Comparison of ENCODE assay signal across 22 cellular contexts in the genomic region with DNA sequence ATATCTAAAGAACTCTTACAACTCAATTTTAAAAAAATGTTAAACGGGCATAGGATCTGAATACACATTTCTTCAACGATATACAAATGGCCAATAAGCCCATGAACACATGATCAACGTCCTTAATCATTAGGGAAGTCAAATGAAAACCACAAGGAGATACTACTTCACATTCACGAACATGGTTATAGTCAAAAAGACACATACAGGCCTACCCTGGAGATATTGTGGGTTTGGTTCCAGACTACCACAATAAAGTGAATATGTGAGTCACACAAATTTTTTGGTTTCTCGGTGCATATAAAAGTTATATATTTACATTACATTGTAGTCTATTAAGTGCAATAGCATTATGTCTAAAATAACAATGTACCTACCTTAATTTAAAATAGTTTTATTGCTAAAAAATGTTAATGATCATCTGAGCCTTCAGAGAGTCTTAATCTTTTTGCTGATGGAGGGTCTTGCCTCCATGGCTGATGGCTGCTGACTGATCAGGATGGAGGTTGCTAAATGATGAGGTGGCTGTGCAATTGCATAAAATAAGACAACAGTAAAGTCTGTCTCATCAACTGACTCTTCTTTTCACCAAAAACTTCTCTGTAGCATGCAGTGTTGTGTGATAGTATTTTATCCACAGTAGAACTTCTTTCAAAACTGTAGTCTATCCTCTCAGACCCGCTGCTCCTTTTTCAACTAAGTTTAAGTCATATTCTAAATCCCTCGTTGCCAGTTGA. TPM values are rescaled to one million over a fixed set of nuclear protein-coding genes. Genes with fewer than 3 reads are reported as not detected.
DNase-seq lines count a peak whose midpoint lies in the region; ATAC-seq and TF ChIP-seq lines count a peak whose summit lies in the region.
"Had no signal": no experiment of that assay in that cellular context is flagged by ENCODE, and none has a peak within 500 bp of the region (broad histone marks: within the 10 kb centered on the region; RNA-seq: fewer than 3 reads in every experiment).

No MANE protein-coding gene starts in this region.

- peaks cover 0 to 10% of the 10 kb centered on the region in 2 donors for H3K36me3 Mint-ChIP-seq in activated T-cell treated with anti-CD3 and anti-CD28 coated beads, Interleukin-2, amount 50 U/mL, for 72 hours (ENCODE audit: insufficient read depth in 2 of 2)
- H3K36me3 Mint-ChIP-seq in activated CD4-positive, alpha-beta memory T cell treated with anti-CD3 and anti-CD28 coated beads, Interleukin-2, amount 10 ng/mL, durations not matched to agents 7 days and 5 days (ENCODE audit: low read depth), result peaks cover 42% of the 10 kb centered on the region

- DNase-seq in activated T-cell treated with anti-CD3 and anti-CD28 coated beads, Interleukin-2, amount 50 U/mL, for 72 hours, result no peak
- DNase-seq in activated T-cell treated with anti-CD3 and anti-CD28 coated beads for 4 hours, result no peak
- DNase-seq in M059J (ENCODE audit: low read depth), result peak; percentile 22
- DNase-seq in astrocyte of the spinal cord (ENCODE audit: low read depth, low spot score), result peak; percentile 34
- no peak for DNase-seq in stimulated activated naive CD8-positive, alpha-beta T cell treated with anti-CD3 and anti-CD28 coated beads, Interleukin-15, Interleukin-2, amounts not matched to agents 100 U/mL and 50 U/mL, for 24 hours
- DNase-seq in activated CD4-positive, alpha-beta memory T cell treated with anti-CD3 and anti-CD28 coated beads, Interleukin-2, amount 10 ng/mL, durations not matched to agents 7 days and 5 days, result no peak
- no peak for DNase-seq in thyroid gland
- DNase-seq: ACHN; AML-193; Caco-2; DMS153; EL; H9; IMR-90; Karpas-422; NCI-H1930; NCI-H2171; NCI-H446 treated with DMSO at 0.1 percent for 48 hours; NK-92 treated with Interleukin-12 subunit alpha and Interleukin-12 subunit beta, amount 100 ng/mL, for 24 hours; RPMI8226; SIG-M5 had no signal

- H3K27me3 Mint-ChIP-seq in activated T-cell treated with anti-CD3 and anti-CD28 coated beads, Interleukin-2, amount 50 U/mL, for 72 hours (ENCODE audit: low read depth), result no peaks in the 10 kb centered on the region
- H3K27me3 Mint-ChIP-seq in activated CD4-positive, alpha-beta memory T cell treated with anti-CD3 and anti-CD28 coated beads, Interleukin-2, amount 10 ng/mL, durations not matched to agents 7 days and 5 days, result no peaks in the 10 kb centered on the region

- no peaks in the 10 kb centered on the region for H3K27me3 ChIP-seq in thyroid gland

- TF ChIP-seq CTCF in astrocyte of the spinal cord (IDR thresholded peaks at IDR 0.05; ENCODE audit: low read depth, low read length) (no peak), thyroid gland (IDR thresholded peaks at IDR 0.05) (no peak)

- no peaks in the 10 kb centered on the region for H3K9me3 ChIP-seq in thyroid gland
- H3K9me3 ChIP-seq: Caco-2 had no signal

- TF ChIP-seq POLR2A in thyroid gland (IDR thresholded peaks at IDR 0.05), result no peak

- H3K36me3 ChIP-seq in thyroid gland, result peaks cover 0 to 4% of the 10 kb centered on the region in 2 donors

- H3K4me3 ChIP-seq in astrocyte of the spinal cord (ENCODE audit: low read depth, low read length), result no peak overlapping the region
- H3K4me3 ChIP-seq in thyroid gland (replicated peaks in 1 of 3), result no peak overlapping the region

- peak; percentile 34 to 66 for ATAC-seq in activated T-cell treated with anti-CD3 and anti-CD28 coated beads, Interleukin-2, amount 50 U/mL, for 72 hours (replicated peaks in 1 of 2)
- ATAC-seq in stimulated activated naive CD8-positive, alpha-beta T cell treated with anti-CD3 and anti-CD28 coated beads, Interleukin-15, Interleukin-2, amounts not matched to agents 100 U/mL and 50 U/mL, for 24 hours, result peak; percentile 83

- no peak overlapping the region for H3K27ac Mint-ChIP-seq in activated T-cell treated with anti-CD3 and anti-CD28 coated beads, Interleukin-2, amount 50 U/mL, for 72 hours
- H3K27ac Mint-ChIP-seq in activated CD4-positive, alpha-beta memory T cell treated with anti-CD3 and anti-CD28 coated beads, Interleukin-2, amount 10 ng/mL, durations not matched to agents 7 days and 5 days, result no peak overlapping the region
- H3K27ac Mint-ChIP-seq: CD14-positive monocyte, H9 had no signal

- H3K4me1 Mint-ChIP-seq in activated T-cell treated with anti-CD3 and anti-CD28 coated beads, Interleukin-2, amount 50 U/mL, for 72 hours (ENCODE audit: low read depth), result peaks cover 25% of the 10 kb centered on the region
- H3K4me1 Mint-ChIP-seq in activated CD4-positive, alpha-beta memory T cell treated with anti-CD3 and anti-CD28 coated beads, Interleukin-2, amount 10 ng/mL, durations not matched to agents 7 days and 5 days, result peaks cover 25% of the 10 kb centered on the region
- H3K4me1 Mint-ChIP-seq: CD14-positive monocyte, H9 had no signal

- H3K9me3 Mint-ChIP-seq in activated T-cell treated with anti-CD3 and anti-CD28 coated beads, Interleukin-2, amount 50 U/mL, for 72 hours, result peaks cover 0 to 2% of the 10 kb centered on the region in 2 donors
- no peaks in the 10 kb centered on the region for H3K9me3 Mint-ChIP-seq in activated CD4-positive, alpha-beta memory T cell treated with anti-CD3 and anti-CD28 coated beads, Interleukin-2, amount 10 ng/mL, durations not matched to agents 7 days and 5 days
- H3K9me3 Mint-ChIP-seq: H9 had no signal

- POLR2A ChIA-PET in activated CD4-positive, alpha-beta memory T cell treated with anti-CD3 and anti-CD28 coated beads, Interleukin-2, amount 10 ng/mL, durations not matched to agents 7 days and 5 days (lab: Charles Lee), result no interaction called here

- 89 to 95% methylated on average over 7 of the region's 7 CpGs for WGBS in thyroid gland, 2 donors

- CTCF ChIA-PET in activated CD4-positive, alpha-beta memory T cell treated with anti-CD3 and anti-CD28 coated beads, Interleukin-2, amount 10 ng/mL, durations not matched to agents 7 days and 5 days (lab: Charles Lee), result no interaction called here

- peaks cover 11 to 17% of the 10 kb centered on the region in 2 donors for H3K4me1 ChIP-seq in thyroid gland
- H3K4me1 ChIP-seq: Caco-2 had no signal

- peak overlapping the region in 1 of 2 donors; percentile 25 for H3K4me3 Mint-ChIP-seq in activated T-cell treated with anti-CD3 and anti-CD28 coated beads, Interleukin-2, amount 50 U/mL, for 72 hours
- H3K4me3 Mint-ChIP-seq in activated CD4-positive, alpha-beta memory T cell treated with anti-CD3 and anti-CD28 coated beads, Interleukin-2, amount 10 ng/mL, durations not matched to agents 7 days and 5 days, result no peak overlapping the region
- H3K4me3 Mint-ChIP-seq: CD14-positive monocyte, H9 had no signal

- no peak overlapping the region for H3K27ac ChIP-seq in thyroid gland

- in situ Hi-C loops in astrocyte of the spinal cord (cut with HindIII; ENCODE audit: low sequenced_read_pairs), result no loop called here

- intact Hi-C loops in thyroid gland (cut with DNase I), result no loop called here

RNA-seq across cellular contexts. Expression of gene AK3, which starts 15.1 kb away (rescaled TPM):
- total RNA-seq in activated T-cell treated with anti-CD3 and anti-CD28 coated beads, Interleukin-2, amount 50 U/mL, for 72 hours, result 10 to 100 TPM; 36.9 to 37.1 TPM
- total RNA-seq in M059J (2014; rRNA removed; shearing (Covaris generic)), result 48.9 and 55.6 TPM in 2 replicates
- total RNA-seq in activated CD4-positive, alpha-beta memory T cell treated with anti-CD3 and anti-CD28 coated beads, Interleukin-2, amount 10 ng/mL, durations not matched to agents 7 days and 5 days, result 10 to 100 TPM; 34.0 to 34.6 TPM
- 100 to 1,000 TPM in 1 of 4 donors, 10 to 100 TPM in 3; 90.1 to 101 (median 92.7) TPM for total RNA-seq in thyroid gland

RNA-seq across cellular contexts. Expression of gene CDC37L1, which starts 46.5 kb away (rescaled TPM):
- total RNA-seq in activated T-cell treated with anti-CD3 and anti-CD28 coated beads, Interleukin-2, amount 50 U/mL, for 72 hours, result 10 to 100 TPM in 1 of 2 donors, 1 to 10 TPM in 1; 9.3 to 11.0 TPM
- 16.0 and 21.9 TPM in 2 replicates for total RNA-seq in M059J (2014; rRNA removed; shearing (Covaris generic))
- total RNA-seq in activated CD4-positive, alpha-beta memory T cell treated with anti-CD3 and anti-CD28 coated beads, Interleukin-2, amount 10 ng/mL, durations not matched to agents 7 days and 5 days, result 10 to 100 TPM; 11.9 to 12.0 TPM
- total RNA-seq in thyroid gland, result 10 to 100 TPM; 33.8 to 44.6 (median 37.3) TPM

RNA-seq across cellular contexts. Expression of gene SPATA6L, which starts 59.6 kb away (rescaled TPM):
- total RNA-seq in activated T-cell treated with anti-CD3 and anti-CD28 coated beads, Interleukin-2, amount 50 U/mL, for 72 hours, result under 1 TPM; 0.60 to 0.90 TPM
- total RNA-seq in M059J (2014; rRNA removed; shearing (Covaris generic)), result 0.69 TPM in 1 of 2 replicates, not detected in the other
- under 1 TPM; 0.43 to 0.83 TPM for total RNA-seq in activated CD4-positive, alpha-beta memory T cell treated with anti-CD3 and anti-CD28 coated beads, Interleukin-2, amount 10 ng/mL, durations not matched to agents 7 days and 5 days
- 10 to 100 TPM; 14.3 to 21.0 (median 16.9) TPM for total RNA-seq in thyroid gland

Comparison
In these comparisons a context has a peak if more than half of its experiments do, and no peak if none do; other contexts are left out.
1. DNase-seq: peak in M059J (single experiment) and astrocyte of the spinal cord (single experiment); none in activated T-cell treated with anti-CD3 and anti-CD28 coated beads, Interleukin-2, amount 50 U/mL, for 72 hours (0 of 2), activated T-cell treated with anti-CD3 and anti-CD28 coated beads for 4 hours (single experiment), stimulated activated naive CD8-positive, alpha-beta T cell treated with anti-CD3 and anti-CD28 coated beads, Interleukin-15, Interleukin-2, amounts not matched to agents 100 U/mL and 50 U/mL, for 24 hours (single experiment), activated CD4-positive, alpha-beta memory T cell treated with anti-CD3 and anti-CD28 coated beads, Interleukin-2, amount 10 ng/mL, durations not matched to agents 7 days and 5 days (single experiment) and thyroid gland (0 of 2).